ENCODE assay signal across 22 cellular contexts in genomic region chr14:25484194-25484593, GRCh38.
A peak's percentile ranks its signal among the peaks of the same experiment; 100 is the strongest.
DNase-seq lines count a peak whose midpoint lies in the region; ATAC-seq lines count a peak whose summit lies in the region.
"Had no signal": no experiment of that assay in that cellular context is flagged by ENCODE, and none has a peak within 500 bp of the region (broad histone marks: within the 10 kb centered on the region; RNA-seq: fewer than 3 reads in every experiment).

No MANE protein-coding gene starts in this region.

- in situ Hi-C loops in G401 (cut with HindIII; ENCODE audit: low sequenced_read_pairs): no loop called here

- no peak for ATAC-seq in HG03442 (IDR thresholded peaks at IDR 0.05; ENCODE audit: unreplicated experiment)
- no peak for ATAC-seq in activated CD4-positive, CD25-positive, alpha-beta regulatory T cell treated with anti-CD3 and anti-CD28 coated beads, Interleukin-2, amount 50 U/mL, for 24 hours
- ATAC-seq: esophagus mucosa; left cardiac atrium; psoas muscle; stimulated activated naive B cell treated with anti-CD40 and anti-IgM and Interleukin-4, amounts not matched to agents 10 μg/mL and 1 μg/mL and 100 μg/mL, for 72 hours had no signal

- DNase-seq in G401 (ENCODE audit: low spot score): peak; percentile 3
- peak; percentile 22 for DNase-seq in NCI-H146 (lab: John Stamatoyannopoulos, UW)
- peak; percentile 46 for DNase-seq in NCI-H748 treated with DMSO at 0.1 percent for 48 hours (lab: John Stamatoyannopoulos, UW)
- DNase-seq in left kidney (ENCODE audit: low read depth, low spot score): peak; percentile 35
- no peak for DNase-seq in NCI-H524 treated with DMSO at 0.1 percent for 48 hours (lab: John Stamatoyannopoulos, UW)
- DNase-seq: activated CD4-positive, alpha-beta memory T cell treated with anti-CD3 and anti-CD28 coated beads, Interleukin-2, amount 10 ng/mL, durations not matched to agents 7 days and 5 days; activated CD4-positive, alpha-beta T cell treated with anti-CD3 and anti-CD28 coated beads for 1 hour; activated CD8-positive, alpha-beta memory T cell treated with anti-CD3 and anti-CD28 coated beads, Interleukin-2, amount 50 U/mL, for 48 hours; activated naive CD4-positive, alpha-beta T cell treated with anti-CD3 and anti-CD28 coated beads, Interleukin-2, amount 50 U/mL, for 16 hours; Calu3; foreskin fibroblast; left cardiac atrium; mesenchymal stem cell; NCI-H1048; NCI-H2029; psoas muscle; RPMI8226; stimulated activated CD4-positive, alpha-beta T cell treated with anti-CD3 and anti-CD28 coated beads, Interleukin-15, amount 100 ng/mL, for 24 hours; stimulated activated naive B cell treated with anti-CD40 and anti-IgM and Interleukin-4, amounts not matched to agents 10 μg/mL and 1 μg/mL and 100 μg/mL, for 72 hours had no signal
